In the genomic region with DNA sequence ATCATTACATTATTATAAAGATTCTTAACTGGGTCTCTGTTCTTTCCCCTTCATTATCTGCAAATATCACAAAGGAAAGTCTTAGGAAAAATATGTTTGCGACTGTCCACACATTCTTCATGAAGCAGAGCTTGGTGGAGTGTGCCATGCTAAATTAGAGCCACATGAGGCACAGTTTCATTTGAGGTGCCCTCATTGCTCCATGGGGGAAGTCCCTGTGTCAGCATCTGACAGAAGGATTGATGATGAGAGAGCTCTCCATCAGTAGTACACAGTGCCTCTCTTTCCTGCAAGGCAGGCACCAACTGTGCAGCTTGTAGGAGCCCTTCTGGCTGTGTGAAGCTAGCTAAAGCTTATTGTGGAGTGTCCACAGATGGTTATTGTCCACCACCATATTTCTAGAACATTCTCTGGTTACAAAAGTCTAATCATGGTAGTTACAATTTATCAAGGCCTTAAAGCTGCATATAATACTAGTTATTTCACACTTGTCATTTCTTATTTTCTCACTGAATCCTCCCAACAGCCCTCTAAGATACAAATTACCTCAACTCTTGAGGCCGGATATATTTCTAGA, we compare ENCODE assay signal across 1 cellular context.
TF ChIP-seq lines count a peak whose summit lies in the region.

No MANE protein-coding gene starts in this region.

TF ChIP-seq in GM23338, 12 proteins besides CTCF, POLR2A, EP300 and RAD21 (continued from another document):
- TF ChIP-seq, protein P1, sequence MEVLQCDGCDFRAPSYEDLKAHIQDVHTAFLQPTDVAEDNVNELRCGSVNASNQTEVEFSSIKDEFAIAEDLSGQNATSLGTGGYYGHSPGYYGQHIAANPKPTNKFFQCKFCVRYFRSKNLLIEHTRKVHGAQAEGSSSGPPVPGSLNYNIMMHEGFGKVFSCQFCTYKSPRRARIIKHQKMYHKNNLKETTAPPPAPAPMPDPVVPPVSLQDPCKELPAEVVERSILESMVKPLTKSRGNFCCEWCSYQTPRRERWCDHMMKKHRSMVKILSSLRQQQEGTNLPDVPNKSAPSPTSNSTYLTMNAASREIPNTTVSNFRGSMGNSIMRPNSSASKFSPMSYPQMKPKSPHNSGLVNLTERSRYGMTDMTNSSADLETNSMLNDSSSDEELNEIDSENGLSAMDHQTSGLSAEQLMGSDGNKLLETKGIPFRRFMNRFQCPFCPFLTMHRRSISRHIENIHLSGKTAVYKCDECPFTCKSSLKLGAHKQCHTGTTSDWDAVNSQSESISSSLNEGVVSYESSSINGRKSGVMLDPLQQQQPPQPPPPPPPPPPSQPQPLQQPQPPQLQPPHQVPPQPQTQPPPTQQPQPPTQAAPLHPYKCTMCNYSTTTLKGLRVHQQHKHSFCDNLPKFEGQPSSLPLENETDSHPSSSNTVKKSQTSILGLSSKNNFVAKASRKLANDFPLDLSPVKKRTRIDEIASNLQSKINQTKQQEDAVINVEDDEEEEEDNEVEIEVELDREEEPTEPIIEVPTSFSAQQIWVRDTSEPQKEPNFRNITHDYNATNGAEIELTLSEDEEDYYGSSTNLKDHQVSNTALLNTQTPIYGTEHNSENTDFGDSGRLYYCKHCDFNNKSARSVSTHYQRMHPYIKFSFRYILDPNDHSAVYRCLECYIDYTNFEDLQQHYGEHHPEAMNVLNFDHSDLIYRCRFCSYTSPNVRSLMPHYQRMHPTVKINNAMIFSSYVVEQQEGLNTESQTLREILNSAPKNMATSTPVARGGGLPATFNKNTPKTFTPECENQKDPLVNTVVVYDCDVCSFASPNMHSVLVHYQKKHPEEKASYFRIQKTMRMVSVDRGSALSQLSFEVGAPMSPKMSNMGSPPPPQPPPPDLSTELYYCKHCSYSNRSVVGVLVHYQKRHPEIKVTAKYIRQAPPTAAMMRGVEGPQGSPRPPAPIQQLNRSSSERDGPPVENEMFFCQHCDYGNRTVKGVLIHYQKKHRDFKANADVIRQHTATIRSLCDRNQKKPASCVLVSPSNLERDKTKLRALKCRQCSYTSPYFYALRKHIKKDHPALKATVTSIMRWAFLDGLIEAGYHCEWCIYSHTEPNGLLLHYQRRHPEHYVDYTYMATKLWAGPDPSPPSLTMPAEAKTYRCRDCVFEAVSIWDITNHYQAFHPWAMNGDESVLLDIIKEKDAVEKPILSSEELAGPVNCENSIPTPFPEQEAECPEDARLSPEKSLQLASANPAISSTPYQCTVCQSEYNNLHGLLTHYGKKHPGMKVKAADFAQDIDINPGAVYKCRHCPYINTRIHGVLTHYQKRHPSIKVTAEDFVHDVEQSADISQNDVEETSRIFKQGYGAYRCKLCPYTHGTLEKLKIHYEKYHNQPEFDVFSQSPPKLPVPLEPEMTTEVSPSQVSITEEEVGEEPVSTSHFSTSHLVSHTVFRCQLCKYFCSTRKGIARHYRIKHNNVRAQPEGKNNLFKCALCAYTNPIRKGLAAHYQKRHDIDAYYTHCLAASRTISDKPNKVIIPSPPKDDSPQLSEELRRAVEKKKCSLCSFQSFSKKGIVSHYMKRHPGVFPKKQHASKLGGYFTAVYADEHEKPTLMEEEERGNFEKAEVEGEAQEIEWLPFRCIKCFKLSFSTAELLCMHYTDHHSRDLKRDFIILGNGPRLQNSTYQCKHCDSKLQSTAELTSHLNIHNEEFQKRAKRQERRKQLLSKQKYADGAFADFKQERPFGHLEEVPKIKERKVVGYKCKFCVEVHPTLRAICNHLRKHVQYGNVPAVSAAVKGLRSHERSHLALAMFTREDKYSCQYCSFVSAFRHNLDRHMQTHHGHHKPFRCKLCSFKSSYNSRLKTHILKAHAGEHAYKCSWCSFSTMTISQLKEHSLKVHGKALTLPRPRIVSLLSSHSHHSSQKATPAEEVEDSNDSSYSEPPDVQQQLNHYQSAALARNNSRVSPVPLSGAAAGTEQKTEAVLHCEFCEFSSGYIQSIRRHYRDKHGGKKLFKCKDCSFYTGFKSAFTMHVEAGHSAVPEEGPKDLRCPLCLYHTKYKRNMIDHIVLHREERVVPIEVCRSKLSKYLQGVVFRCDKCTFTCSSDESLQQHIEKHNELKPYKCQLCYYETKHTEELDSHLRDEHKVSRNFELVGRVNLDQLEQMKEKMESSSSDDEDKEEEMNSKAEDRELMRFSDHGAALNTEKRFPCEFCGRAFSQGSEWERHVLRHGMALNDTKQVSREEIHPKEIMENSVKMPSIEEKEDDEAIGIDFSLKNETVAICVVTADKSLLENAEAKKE (CRISPR knock-in tag; IDR thresholded peaks at IDR 0.05): no peak
- TF ChIP-seq POLR2AphosphoS5 (IDR thresholded peaks at IDR 0.05; ENCODE audit: low read depth) (no peak), EZH2phosphoT487 (IDR thresholded peaks at IDR 0.05; ENCODE audit: unreplicated experiment) (no peak), CREB1 (CRISPR knock-in tag; IDR thresholded peaks at IDR 0.05; ENCODE audit: low read depth) (no peak), ZNF114 (CRISPR knock-in tag; IDR thresholded peaks at IDR 0.05) (no peak)
- TF ChIP-seq, protein P2, sequence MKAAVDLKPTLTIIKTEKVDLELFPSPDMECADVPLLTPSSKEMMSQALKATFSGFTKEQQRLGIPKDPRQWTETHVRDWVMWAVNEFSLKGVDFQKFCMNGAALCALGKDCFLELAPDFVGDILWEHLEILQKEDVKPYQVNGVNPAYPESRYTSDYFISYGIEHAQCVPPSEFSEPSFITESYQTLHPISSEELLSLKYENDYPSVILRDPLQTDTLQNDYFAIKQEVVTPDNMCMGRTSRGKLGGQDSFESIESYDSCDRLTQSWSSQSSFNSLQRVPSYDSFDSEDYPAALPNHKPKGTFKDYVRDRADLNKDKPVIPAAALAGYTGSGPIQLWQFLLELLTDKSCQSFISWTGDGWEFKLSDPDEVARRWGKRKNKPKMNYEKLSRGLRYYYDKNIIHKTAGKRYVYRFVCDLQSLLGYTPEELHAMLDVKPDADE (IDR thresholded peaks at IDR 0.05): no peak
- TF ChIP-seq, protein P3, sequence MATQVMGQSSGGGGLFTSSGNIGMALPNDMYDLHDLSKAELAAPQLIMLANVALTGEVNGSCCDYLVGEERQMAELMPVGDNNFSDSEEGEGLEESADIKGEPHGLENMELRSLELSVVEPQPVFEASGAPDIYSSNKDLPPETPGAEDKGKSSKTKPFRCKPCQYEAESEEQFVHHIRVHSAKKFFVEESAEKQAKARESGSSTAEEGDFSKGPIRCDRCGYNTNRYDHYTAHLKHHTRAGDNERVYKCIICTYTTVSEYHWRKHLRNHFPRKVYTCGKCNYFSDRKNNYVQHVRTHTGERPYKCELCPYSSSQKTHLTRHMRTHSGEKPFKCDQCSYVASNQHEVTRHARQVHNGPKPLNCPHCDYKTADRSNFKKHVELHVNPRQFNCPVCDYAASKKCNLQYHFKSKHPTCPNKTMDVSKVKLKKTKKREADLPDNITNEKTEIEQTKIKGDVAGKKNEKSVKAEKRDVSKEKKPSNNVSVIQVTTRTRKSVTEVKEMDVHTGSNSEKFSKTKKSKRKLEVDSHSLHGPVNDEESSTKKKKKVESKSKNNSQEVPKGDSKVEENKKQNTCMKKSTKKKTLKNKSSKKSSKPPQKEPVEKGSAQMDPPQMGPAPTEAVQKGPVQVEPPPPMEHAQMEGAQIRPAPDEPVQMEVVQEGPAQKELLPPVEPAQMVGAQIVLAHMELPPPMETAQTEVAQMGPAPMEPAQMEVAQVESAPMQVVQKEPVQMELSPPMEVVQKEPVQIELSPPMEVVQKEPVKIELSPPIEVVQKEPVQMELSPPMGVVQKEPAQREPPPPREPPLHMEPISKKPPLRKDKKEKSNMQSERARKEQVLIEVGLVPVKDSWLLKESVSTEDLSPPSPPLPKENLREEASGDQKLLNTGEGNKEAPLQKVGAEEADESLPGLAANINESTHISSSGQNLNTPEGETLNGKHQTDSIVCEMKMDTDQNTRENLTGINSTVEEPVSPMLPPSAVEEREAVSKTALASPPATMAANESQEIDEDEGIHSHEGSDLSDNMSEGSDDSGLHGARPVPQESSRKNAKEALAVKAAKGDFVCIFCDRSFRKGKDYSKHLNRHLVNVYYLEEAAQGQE (IDR thresholded peaks at IDR 0.05; ENCODE audit: unreplicated experiment): no peak
